ENCODE assay signal across 8 cellular contexts in the genomic region with DNA sequence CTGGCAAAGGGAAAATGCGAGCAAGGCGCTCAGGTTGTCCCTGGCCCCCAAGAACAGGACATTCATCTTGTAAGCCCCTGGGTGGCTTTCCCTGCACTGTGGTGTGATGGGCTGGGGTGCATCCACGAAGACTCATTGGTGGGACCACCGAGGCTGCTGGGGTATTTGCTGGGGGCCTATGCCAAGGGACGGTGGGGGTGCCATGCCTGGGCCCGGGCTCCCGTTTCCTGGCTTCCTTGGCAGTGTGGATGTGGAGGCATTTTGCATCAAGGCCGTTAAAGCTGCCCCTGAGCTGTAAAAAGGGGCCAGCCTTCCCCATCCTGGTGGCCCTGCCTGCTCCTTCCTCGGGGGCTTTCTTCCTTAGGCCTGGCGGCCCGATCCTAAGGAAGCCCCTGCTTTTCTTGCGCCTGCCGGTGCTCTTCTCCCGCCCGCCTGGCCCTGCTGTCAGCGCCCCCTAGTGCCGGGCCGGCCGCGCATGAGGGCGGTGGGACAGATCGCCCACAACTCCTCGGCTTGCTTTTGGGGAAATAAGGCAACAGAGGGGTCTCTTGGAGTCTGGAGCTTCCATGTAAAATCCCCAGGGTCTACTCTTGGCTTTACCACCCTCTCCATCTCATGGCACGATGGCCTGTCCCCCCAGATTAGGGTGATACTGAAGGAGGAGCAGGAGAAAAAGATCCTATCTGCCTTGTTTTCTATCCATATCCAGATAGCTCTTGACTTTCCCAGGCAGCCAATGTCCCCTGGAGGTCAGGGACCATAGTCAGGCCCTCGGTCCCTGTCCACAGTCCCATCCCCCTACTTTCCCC. TPM values are rescaled to one million over a fixed set of nuclear protein-coding genes. Genes with fewer than 3 reads are reported as not detected.
DNase-seq lines count a peak whose midpoint lies in the region; ATAC-seq and TF ChIP-seq lines count a peak whose summit lies in the region.

No MANE protein-coding gene starts in this region.

- H3K4me1 ChIP-seq in mammary epithelial cell (ENCODE audit: insufficient read depth, low read length) (no peaks in the 10 kb centered on the region), lung (ENCODE audit: control insufficient read depth in 2 of 2, insufficient read depth in 2 of 2, low read length in 2 of 2) (peaks cover 0 to 5% of the 10 kb centered on the region in 2 donors), testis (peaks cover 22% of the 10 kb centered on the region)

- no peak overlapping the region for H3K4me2 ChIP-seq in mammary epithelial cell (ENCODE audit: insufficient read depth, low read depth, low read length)

- in situ Hi-C loops in SK-MEL-5 (cut with HindIII; ENCODE audit: low pct_unique_long_range_greater_than_20kb, low sequenced_read_pairs) (no loop called here), mammary epithelial cell (cut with MboI; ENCODE audit: low sequenced_read_pairs in 2 of 2) (loop anchor here (10.0 to 25.0 kb wide), 2 partner anchors 378 to 395 kb away; no protein-coding TSS in a partner anchor)

- no TSS peak for BruUV-seq in mammary epithelial cell (replicated peaks; lab: Mats Ljungman, UMichigan)

- H3K36me3 ChIP-seq in mammary epithelial cell (ENCODE audit: insufficient read depth, low read length) (no peaks in the 10 kb centered on the region), lung (ENCODE audit: control insufficient read depth in 2 of 2, insufficient read depth in 2 of 2, low read length in 2 of 2) (no peaks in the 10 kb centered on the region), testis (ENCODE audit: low read depth, missing control alignments) (no peaks in the 10 kb centered on the region)

- intact Hi-C loops in mammary epithelial cell (cut with micrococcal nuclease), result no loop called here
- intact Hi-C loops in testis (cut with DNase I; ENCODE audit: low total_unique reads), result loop anchor here (5.0 kb wide), 1 partner anchor 388 kb away; no protein-coding TSS in a partner anchor

- CTCF ChIA-PET in mammary epithelial cell (lab: Charles Lee; ENCODE audit: low non-redundant PET), result no interaction called here

- dilution Hi-C loops in mammary epithelial cell (cut with HindIII; ENCODE audit: low sequenced_read_pairs), result no loop called here

- TF ChIP-seq POLR2A in testis (IDR thresholded peaks at IDR 0.05), result no peak

- H3K27ac ChIP-seq in mammary epithelial cell (ENCODE audit: insufficient read depth, low read depth, low read length), result no peak overlapping the region
- H3K27ac ChIP-seq in lung (ENCODE audit: low read depth in 1 of 2, low read length in 1 of 2), result peak overlapping the region in 1 of 2 donors; percentile 33
- H3K27ac ChIP-seq in testis, result no peak overlapping the region

- 69% methylated on average over 17 of the region's 25 CpGs for WGBS in mammary epithelial cell (ENCODE audit: low coverage, missing lambda C conversion rate)
- WGBS in lung, 2 donors, result 20 to 22% methylated on average over 25 of the region's 25 CpGs
- WGBS in testis, 2 donors, result 38 to 61% methylated on average over 17 to 24 of the region's 25 CpGs

- ATAC-seq in lung (ENCODE audit: insufficient read depth, low FRiP score) (no peak), HG03159 (IDR thresholded peaks at IDR 0.05; ENCODE audit: unreplicated experiment) (no peak)

- H4K20me1 ChIP-seq in mammary epithelial cell (ENCODE audit: insufficient read depth, low read length), result no peaks in the 10 kb centered on the region

- no peak overlapping the region for H3K9ac ChIP-seq in mammary epithelial cell (ENCODE audit: insufficient read depth, low read length)

- peak; percentile 26 to 61 for TF ChIP-seq CTCF in mammary epithelial cell (conservative IDR thresholded peaks at IDR 0.05 in 1 of 2, IDR thresholded peaks at IDR 0.05 in 1 of 2; ENCODE audit: extremely low read depth in 1 of 2, insufficient read depth in 1 of 2, low read depth in 1 of 2, low read length in 2 of 2)
- peak; percentile 44 for TF ChIP-seq CTCF in lung (IDR thresholded peaks at IDR 0.05; ENCODE audit: control extremely low read depth, extremely low read depth)
- TF ChIP-seq CTCF in testis (IDR thresholded peaks at IDR 0.05), result peak; percentile 70 to 79 (median 72)

- DNase-seq in SKM-1 treated with dmso at 0.1 percent for 144 hours (lab: John Stamatoyannopoulos, UW; ENCODE audit: unreplicated experiment) (peak; percentile 40), SKM-1 (lab: John Stamatoyannopoulos, UW; ENCODE audit: unreplicated experiment) (no peak), SK-MEL-5 (ENCODE audit: low read depth, low spot score) (peak; percentile 72), mammary epithelial cell (no peak), lung (ENCODE audit: low spot score) (no peak), testis (no peak), pons (ENCODE audit: low spot score) (no peak)

- no peaks in the 10 kb centered on the region for H3K9me3 ChIP-seq in mammary epithelial cell (replicated peaks; ENCODE audit: insufficient read depth, low read length)
- no peaks in the 10 kb centered on the region for H3K9me3 ChIP-seq in lung (ENCODE audit: control insufficient read depth in 2 of 2, insufficient read depth in 1 of 2, low read length in 1 of 2)
- no peaks in the 10 kb centered on the region for H3K9me3 ChIP-seq in testis

- H3K79me2 ChIP-seq in mammary epithelial cell (ENCODE audit: insufficient read depth, low read length), result no peaks in the 10 kb centered on the region

- H3K4me3 ChIP-seq in mammary epithelial cell (replicated peaks in 1 of 3; ENCODE audit: insufficient read depth in 1 of 3, low read depth in 2 of 3, low read length in 3 of 3) (no peak overlapping the region), lung (no peak overlapping the region), testis (no peak overlapping the region)

- no peak overlapping the region for H2AFZ ChIP-seq in mammary epithelial cell (ENCODE audit: low read depth, low read length)

- H3K27me3 ChIP-seq in mammary epithelial cell (ENCODE audit: insufficient read depth, low read length), result no peaks in the 10 kb centered on the region
- no peaks in the 10 kb centered on the region for H3K27me3 ChIP-seq in lung (ENCODE audit: control insufficient read depth, insufficient read depth)
- H3K27me3 ChIP-seq in testis, result no peaks in the 10 kb centered on the region

RNA-seq across cellular contexts. Expression of gene TBX2, which starts 9.8 kb away (rescaled TPM):
- 25.2 and 27.7 TPM in 2 replicates for total RNA-seq in SK-MEL-5 (2014; rRNA removed; shearing (Covaris generic))
- 91.9 and 111 TPM in 2 replicates for polyA plus RNA-seq in SK-MEL-5 (2015; cell fraction: cytosol; rRNA removed)
- 93.3 and 110 TPM in 2 replicates for polyA plus RNA-seq in SK-MEL-5 (2015; cell fraction: nucleus; rRNA removed)
- 1 to 10 TPM; 1.5 to 4.8 TPM for total RNA-seq in mammary epithelial cell
- polyA plus RNA-seq in mammary epithelial cell, result not detected
- polyA minus RNA-seq in mammary epithelial cell, result not detected
- 100 to 1,000 TPM; 106 to 155 TPM for total RNA-seq in lung
- 10 to 100 TPM; 44.5 to 52.2 TPM for polyA plus RNA-seq in lung
- 10 to 100 TPM; 20.1 to 29.6 TPM for total RNA-seq in testis
- 14.8 TPM for polyA plus RNA-seq in testis (ENCODE audit: insufficient read depth, low read depth, low replicate concordance)

Comparison
In these comparisons a context has a peak if more than half of its experiments do, and no peak if none do; other contexts are left out.
1. DNase-seq: peak in SKM-1 treated with dmso at 0.1 percent for 144 hours (single experiment) and SK-MEL-5 (single experiment); none in SKM-1 (single experiment), mammary epithelial cell (single experiment), lung (single experiment), testis (single experiment) and pons (single experiment).
2. Peak in every context shown above with its lines, with median percentiles within 50 percentile points of each other: CTCF ChIP-seq.